In genomic region chr7:30816291-30817059, GRCh38 we compare ENCODE assay signal across 15 cellular contexts. TPM values are rescaled to one million over a fixed set of nuclear protein-coding genes. Genes with fewer than 3 reads are reported as not detected.
DNase-seq lines count a peak whose midpoint lies in the region; ATAC-seq and TF ChIP-seq lines count a peak whose summit lies in the region.
"Had no signal": no experiment of that assay in that cellular context is flagged by ENCODE, and none has a peak within 500 bp of the region (broad histone marks: within the 10 kb centered on the region; RNA-seq: fewer than 3 reads in every experiment).

No MANE protein-coding gene starts in this region.

- H3K9me3 Mint-ChIP-seq in nephron progenitor cell = peaks cover 7% of the 10 kb centered on the region
- H3K9me3 Mint-ChIP-seq: neural crest cell had no signal

- peak in 1 of 4 donors; percentile 14 for TF ChIP-seq EP300 in upper lobe of left lung (IDR thresholded peaks at IDR 0.05)

- peaks cover 16% of the 10 kb centered on the region for H3K4me1 Mint-ChIP-seq in nephron progenitor cell
- H3K4me1 Mint-ChIP-seq: neural crest cell had no signal

- H3K27me3 Mint-ChIP-seq in nephron progenitor cell (ENCODE audit: low read depth, poor library complexity) = peaks cover 4% of the 10 kb centered on the region

- DNase-seq in fibroblast of the aortic adventitia (ENCODE audit: low read depth) = peak; percentile 71
- DNase-seq in nephron progenitor cell = no peak
- DNase-seq in upper lobe of left lung = no peak
- no peak for DNase-seq in NCI-H1105 treated with DMSO at 0.1 percent for 48 hours (lab: John Stamatoyannopoulos, UW)
- DNase-seq in RPMI8226 = no peak
- DNase-seq in H4 (ENCODE audit: low spot score) = no peak
- DNase-seq in activated T-cell treated with anti-CD3 and anti-CD28 coated beads for 4 hours = no peak
- DNase-seq: kidney, MM.1S, NCI-H2081 treated with DMSO at 0.1 percent for 48 hours, NCI-H748 treated with DMSO at 0.1 percent for 48 hours, spleen, T-helper 1 cell had no signal

- peaks cover 26 to 40% (median 35%) of the 10 kb centered on the region in 4 donors for H3K4me1 ChIP-seq in upper lobe of left lung

- no peaks in the 10 kb centered on the region for H3K27me3 ChIP-seq in upper lobe of left lung
- H3K27me3 ChIP-seq: spleen had no signal

- peak overlapping the region; percentile 45 for H3K27ac ChIP-seq in angular gyrus (ENCODE audit: low read depth, low read length)
- H3K27ac ChIP-seq in upper lobe of left lung = peak overlapping the region; percentile 21 to 82 (median 80)

- peak in 1 of 2 donors; percentile 49 for ATAC-seq in upper lobe of left lung (ENCODE audit: low FRiP score in 2 of 2)

- 62 to 65% methylated on average over 15 of the region's 15 CpGs for WGBS in upper lobe of left lung, 2 donors

- no peak for TF ChIP-seq CTCF in fibroblast of the aortic adventitia (IDR thresholded peaks at IDR 0.05; ENCODE audit: insufficient read depth, low read length)
- TF ChIP-seq CTCF in nephron progenitor cell (IDR thresholded peaks at IDR 0.05) = no peak
- TF ChIP-seq CTCF in upper lobe of left lung (IDR thresholded peaks at IDR 0.05) = no peak

- no peak overlapping the region for H3K4me3 Mint-ChIP-seq in nephron progenitor cell
- H3K4me3 Mint-ChIP-seq: neural crest cell had no signal

- no peak for TF ChIP-seq POLR2A in upper lobe of left lung (IDR thresholded peaks at IDR 0.05)

- H3K36me3 ChIP-seq in upper lobe of left lung = no peaks in the 10 kb centered on the region
- H3K36me3 ChIP-seq: spleen had no signal

- peaks cover 39% of the 10 kb centered on the region for H3K36me3 Mint-ChIP-seq in nephron progenitor cell (ENCODE audit: low read depth)

- no peaks in the 10 kb centered on the region for H3K9me3 ChIP-seq in upper lobe of left lung
- H3K9me3 ChIP-seq: spleen had no signal

- H3K4me3 ChIP-seq in fibroblast of the aortic adventitia (ENCODE audit: low read depth, low read length) = no peak overlapping the region
- H3K4me3 ChIP-seq in upper lobe of left lung = no peak overlapping the region
- H3K4me3 ChIP-seq: spleen had no signal

- peak overlapping the region; percentile 77 for H3K27ac Mint-ChIP-seq in nephron progenitor cell

RNA-seq across cellular contexts. Expression of gene MINDY4, which starts 45.3 kb away (rescaled TPM):
- total RNA-seq in fibroblast of the aortic adventitia (ENCODE audit: low replicate concordance) = 7.3 and 13.2 TPM in 2 replicates
- total RNA-seq in upper lobe of left lung = 10 to 100 TPM in 5 of 6 donors, 1 to 10 TPM in 1; 7.7 to 43.0 (median 19.4) TPM
- 6.9 and 7.5 TPM in 2 replicates for total RNA-seq in H4 (2014; rRNA removed; shearing (Covaris generic))
